19 cellular contexts compared by ENCODE assay signal in genomic region chr4:172899861-172900260, GRCh38.
DNase-seq lines count a peak whose midpoint lies in the region; ATAC-seq and TF ChIP-seq lines count a peak whose summit lies in the region.
"Had no signal": no experiment of that assay in that cellular context is flagged by ENCODE, and none has a peak within 500 bp of the region (broad histone marks: within the 10 kb centered on the region; RNA-seq: fewer than 3 reads in every experiment).

No MANE protein-coding gene starts in this region.

- no TSS peak for BruUV-seq in mammary epithelial cell (replicated peaks; lab: Mats Ljungman, UMichigan)

- peaks cover 28% of the 10 kb centered on the region for H3K79me1 ChIP-seq in trophoblast cell (ENCODE audit: low read length)

- H3K27ac ChIP-seq in mammary epithelial cell (ENCODE audit: insufficient read depth, low read depth, low read length), result no peak overlapping the region
- no peak overlapping the region for H3K27ac ChIP-seq in breast epithelium
- no peak overlapping the region for H3K27ac ChIP-seq in foreskin keratinocyte
- H3K27ac ChIP-seq in trophoblast cell (ENCODE audit: low read depth, low read length), result peak overlapping the region; percentile 97
- H3K27ac ChIP-seq: 22Rv1, A549, C4-2B had no signal

- H3K79me2 ChIP-seq in mammary epithelial cell (ENCODE audit: insufficient read depth, low read length), result no peaks in the 10 kb centered on the region
- H3K79me2 ChIP-seq in trophoblast cell (ENCODE audit: control insufficient read depth, insufficient read depth, low read length, poor library complexity), result no peaks in the 10 kb centered on the region

- no peak overlapping the region for H3K9ac ChIP-seq in mammary epithelial cell (ENCODE audit: insufficient read depth, low read length)
- no peak overlapping the region for H3K9ac ChIP-seq in trophoblast cell (ENCODE audit: low read length)

- dilution Hi-C loops in mammary epithelial cell (cut with HindIII; ENCODE audit: low sequenced_read_pairs), result no loop called here

- 98% methylated on average over 4 of the region's 4 CpGs for WGBS in mammary epithelial cell (ENCODE audit: low coverage, missing lambda C conversion rate)
- no CpG with 5 or more reads among the region's 4 CpGs for WGBS in trophoblast cell (ENCODE audit: extremely low coverage, insufficient coverage, insufficient read length)

- H3K14ac ChIP-seq in trophoblast cell (ENCODE audit: low read length), result peak overlapping the region; percentile 85

- H2BK12ac ChIP-seq in trophoblast cell (ENCODE audit: low read length), result peak overlapping the region; percentile 82

- no peak overlapping the region for H3K4ac ChIP-seq in trophoblast cell (ENCODE audit: low read depth, low read length)

- H3K23ac ChIP-seq in trophoblast cell (ENCODE audit: low read length), result no peak overlapping the region

- H2BK5ac ChIP-seq in trophoblast cell (ENCODE audit: low read depth, low read length, poor library complexity), result peak overlapping the region; percentile 78

- no peak overlapping the region for H4K12ac ChIP-seq in trophoblast cell (ENCODE audit: low read depth, low read length)

- no peak overlapping the region for H3K18ac ChIP-seq in trophoblast cell (ENCODE audit: low read length)

- H3K9me3 ChIP-seq in mammary epithelial cell (replicated peaks; ENCODE audit: insufficient read depth, low read length) (no peaks in the 10 kb centered on the region), breast epithelium (peaks cover 0 to 14% of the 10 kb centered on the region in 2 donors), trophoblast cell (ENCODE audit: insufficient read depth, low read depth, low read length) (no peaks in the 10 kb centered on the region)

- peaks cover 11% of the 10 kb centered on the region for H3K27me3 ChIP-seq in mammary epithelial cell (ENCODE audit: insufficient read depth, low read length)
- no peaks in the 10 kb centered on the region for H3K27me3 ChIP-seq in breast epithelium
- H3K27me3 ChIP-seq in foreskin keratinocyte, result peaks cover 2% of the 10 kb centered on the region
- no peaks in the 10 kb centered on the region for H3K27me3 ChIP-seq in trophoblast cell (ENCODE audit: insufficient read depth, low read length)

- no peaks in the 10 kb centered on the region for H3K36me3 ChIP-seq in mammary epithelial cell (ENCODE audit: insufficient read depth, low read length)
- no peaks in the 10 kb centered on the region for H3K36me3 ChIP-seq in breast epithelium
- H3K36me3 ChIP-seq in trophoblast cell (ENCODE audit: control insufficient read depth in 1 of 2, insufficient read depth in 2 of 2, low read length in 2 of 2), result peaks cover 0 to 3% of the 10 kb centered on the region in 2 experiments

- CTCF ChIA-PET in mammary epithelial cell (lab: Charles Lee; ENCODE audit: low non-redundant PET), result interaction anchor here (0.5 kb wide), 1 partner anchor 12 kb away, joined by 3 read pairs; no protein-coding TSS in a partner anchor

- no peak for TF ChIP-seq POLR2A in breast epithelium (IDR thresholded peaks at IDR 0.05)

- peak overlapping the region; percentile 91 for H2BK120ac ChIP-seq in trophoblast cell (ENCODE audit: insufficient read depth, low read length, poor library complexity)

- H2AK5ac ChIP-seq in trophoblast cell (ENCODE audit: low read length), result peak overlapping the region; percentile 26

- H2AFZ ChIP-seq in mammary epithelial cell (ENCODE audit: low read depth, low read length) (no peak overlapping the region), trophoblast cell (ENCODE audit: insufficient read depth, low read length, poor library complexity) (no peak overlapping the region)

- intact Hi-C loops in mammary epithelial cell (cut with micrococcal nuclease) (no loop called here), breast epithelium (cut with DNase I; ENCODE audit: low total_unique reads) (no loop called here)

- TF ChIP-seq CTCF in mammary epithelial cell (conservative IDR thresholded peaks at IDR 0.05 in 1 of 2, IDR thresholded peaks at IDR 0.05 in 1 of 2; ENCODE audit: extremely low read depth in 1 of 2, insufficient read depth in 1 of 2, low read depth in 1 of 2, low read length in 2 of 2), result no peak
- TF ChIP-seq CTCF in breast epithelium (IDR thresholded peaks at IDR 0.05), result no peak
- no peak for TF ChIP-seq CTCF in foreskin keratinocyte (conservative IDR thresholded peaks at IDR 0.05)

- no peaks in the 10 kb centered on the region for H4K20me1 ChIP-seq in mammary epithelial cell (ENCODE audit: insufficient read depth, low read length)

- H3K4me2 ChIP-seq in mammary epithelial cell (ENCODE audit: insufficient read depth, low read depth, low read length) (no peak overlapping the region), trophoblast cell (ENCODE audit: low read length) (no peak overlapping the region)
- H3K4me2 ChIP-seq: A549 had no signal

- peak overlapping the region; percentile 95 for H4K91ac ChIP-seq in trophoblast cell (ENCODE audit: low read depth, low read length)

- no peaks in the 10 kb centered on the region for H3K4me1 ChIP-seq in mammary epithelial cell (ENCODE audit: insufficient read depth, low read length)
- H3K4me1 ChIP-seq in breast epithelium, result no peaks in the 10 kb centered on the region
- H3K4me1 ChIP-seq in foreskin keratinocyte, result no peaks in the 10 kb centered on the region
- H3K4me1 ChIP-seq in trophoblast cell (ENCODE audit: control insufficient read depth in 1 of 2, insufficient read depth in 2 of 2, low read length in 2 of 2), result peaks cover 4 to 12% of the 10 kb centered on the region in 2 experiments
- H3K4me1 ChIP-seq: A549 had no signal

- H4K8ac ChIP-seq in trophoblast cell (ENCODE audit: low read depth, low read length), result no peak overlapping the region

- no peak overlapping the region for H3K4me3 ChIP-seq in mammary epithelial cell (replicated peaks in 1 of 3; ENCODE audit: insufficient read depth in 1 of 3, low read depth in 2 of 3, low read length in 3 of 3)
- H3K4me3 ChIP-seq in breast epithelium, result no peak overlapping the region
- H3K4me3 ChIP-seq in trophoblast cell (ENCODE audit: low read depth, low read length), result no peak overlapping the region
- H3K4me3 ChIP-seq: A549 had no signal

- in situ Hi-C loops in mammary epithelial cell (cut with MboI; ENCODE audit: low sequenced_read_pairs in 2 of 2), result loop anchor here (25.0 kb wide), 1 partner anchor 362 kb away; no protein-coding TSS in a partner anchor

- ATAC-seq in foreskin keratinocyte, result no peak
- no peak for ATAC-seq in GM21390 (IDR thresholded peaks at IDR 0.05; ENCODE audit: unreplicated experiment)
- ATAC-seq: A549, HCT116 had no signal

- DNase-seq in mammary epithelial cell, result peak; percentile 7
- no peak for DNase-seq in breast epithelium (ENCODE audit: low spot score in 2 of 2)
- peak; percentile 13 to 65 for DNase-seq in foreskin keratinocyte
- peak; percentile 71 to 83 for DNase-seq in trophoblast cell
- no peak for DNase-seq in NCI-H748 (lab: John Stamatoyannopoulos, UW; ENCODE audit: unreplicated experiment)
- no peak for DNase-seq in stimulated activated naive CD4-positive, alpha-beta T cell treated with Interleukin-2 at 50 U/mL for 16 hours (lab: John Stamatoyannopoulos, UW)
- DNase-seq: AML-193; CD4-positive, alpha-beta T cell; DMS79 treated with DMSO at 0.1 percent for 48 hours; GF-D8; GOT3; H7; HFFc6; IMR-90 had no signal

Comparison
In these comparisons a context has a peak if more than half of its experiments do, and no peak if none do; other contexts are left out.
1. DNase-seq: peak in mammary epithelial cell (single experiment), foreskin keratinocyte (2 of 2) and trophoblast cell (2 of 2); none in breast epithelium (0 of 2), NCI-H748 (single experiment) and stimulated activated naive CD4-positive, alpha-beta T cell treated with Interleukin-2 at 50 U/mL for 16 hours (single experiment).